ENCODE assay signal across 8 cellular contexts in the genomic region with DNA sequence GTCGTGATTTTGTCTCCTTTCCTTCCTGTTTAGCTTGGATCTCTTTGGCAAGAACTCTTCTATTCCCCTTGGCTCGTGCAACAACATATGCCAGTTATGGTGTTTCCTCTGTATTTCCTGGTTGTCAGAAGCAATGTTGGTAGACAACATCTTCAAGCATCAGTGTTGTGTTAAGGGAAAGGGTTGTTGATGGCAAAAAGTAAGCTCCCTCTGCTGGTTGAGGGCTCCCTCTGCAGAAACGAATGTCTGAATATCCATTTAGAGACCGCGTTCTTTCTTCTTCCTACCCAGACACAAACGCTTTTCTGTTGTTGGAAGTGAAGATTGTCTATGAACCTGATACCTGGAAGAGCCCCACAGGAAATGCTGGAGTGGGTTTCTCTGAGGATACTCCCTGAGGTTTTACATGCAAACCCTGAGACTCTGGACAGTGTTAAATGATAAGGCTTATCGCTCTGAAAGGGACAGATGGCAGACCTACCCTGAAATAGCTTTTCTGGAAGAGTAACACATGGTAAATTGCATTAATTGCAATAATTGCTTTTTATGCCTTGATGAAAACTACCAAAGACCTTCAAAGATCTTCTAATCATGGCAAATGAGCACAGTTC. TPM values are rescaled to one million over a fixed set of nuclear protein-coding genes. Genes with fewer than 3 reads are reported as not detected.
A peak's percentile ranks its signal among the peaks of the same experiment; 100 is the strongest.
DNase-seq lines count a peak whose midpoint lies in the region; ATAC-seq and TF ChIP-seq lines count a peak whose summit lies in the region.

No MANE protein-coding gene starts in this region.

- no peak for TF ChIP-seq RAD21 in neural cell (conservative IDR thresholded peaks at IDR 0.05)

- H3K9me3 Mint-ChIP-seq in natural killer cell (no peaks in the 10 kb centered on the region), endodermal cell (no peaks in the 10 kb centered on the region)
- no peaks in the 10 kb centered on the region for H3K9me3 Mint-ChIP-seq in natural killer cell treated with Interleukin-12 subunit alpha and Interleukin-12 subunit beta and Interleukin-15 and Interleukin-18, amount 100 ng/mL, for 72 hours

- no peak for TF ChIP-seq EP300 in neural cell (conservative IDR thresholded peaks at IDR 0.05; ENCODE audit: poor library complexity, severe bottlenecking)

- H3F3A ChIP-seq in OCI-LY1 (ENCODE audit: insufficient read depth, low read length) (no peaks in the 10 kb centered on the region), neural cell (ENCODE audit: insufficient read depth, low read length, poor library complexity, severe bottlenecking) (no peaks in the 10 kb centered on the region)

- H3K4me3 Mint-ChIP-seq in natural killer cell (no peak overlapping the region), endodermal cell (no peak overlapping the region)
- no peak overlapping the region for H3K4me3 Mint-ChIP-seq in natural killer cell treated with Interleukin-12 subunit alpha and Interleukin-12 subunit beta and Interleukin-15 and Interleukin-18, amount 100 ng/mL, for 72 hours

- H3K36me3 Mint-ChIP-seq in natural killer cell: no peaks in the 10 kb centered on the region
- H3K36me3 Mint-ChIP-seq in natural killer cell treated with Interleukin-12 subunit alpha and Interleukin-12 subunit beta and Interleukin-15 and Interleukin-18, amount 100 ng/mL, for 72 hours: no peaks in the 10 kb centered on the region
- no peaks in the 10 kb centered on the region for H3K36me3 Mint-ChIP-seq in endodermal cell (ENCODE audit: low read depth)

- no peaks in the 10 kb centered on the region; the same call in 1 of the 2 replicates for H3K27me3 ChIP-seq in OCI-LY1 (ENCODE audit: insufficient read depth, low read length)
- peaks cover 3% of the 10 kb centered on the region for H3K27me3 ChIP-seq in endodermal cell (ENCODE audit: control insufficient read depth, insufficient read depth, low read length, poor library complexity, severe bottlenecking)
- H3K27me3 ChIP-seq in neural cell (ENCODE audit: insufficient read depth, low read depth, low read length): no peaks in the 10 kb centered on the region

- H3K4me1 Mint-ChIP-seq in natural killer cell: peaks cover 0 to 6% of the 10 kb centered on the region in 2 donors
- H3K4me1 Mint-ChIP-seq in natural killer cell treated with Interleukin-12 subunit alpha and Interleukin-12 subunit beta and Interleukin-15 and Interleukin-18, amount 100 ng/mL, for 72 hours (ENCODE audit: low read depth in 2 of 2): peaks cover 6 to 8% of the 10 kb centered on the region in 2 donors
- H3K4me1 Mint-ChIP-seq in endodermal cell: no peaks in the 10 kb centered on the region

- DNase-seq in natural killer cell (no peak), endodermal cell (peak; percentile 57), NCI-H1092 treated with DMSO at 0.1 percent for 48 hours (lab: John Stamatoyannopoulos, UW) (no peak)
- no peak for DNase-seq in natural killer cell treated with Interleukin-12 subunit alpha and Interleukin-12 subunit beta and Interleukin-15 and Interleukin-18, amount 100 ng/mL, for 72 hours (ENCODE audit: low spot score)

- peak in 1 of 3 donors; percentile 54 for ATAC-seq in natural killer cell
- ATAC-seq in natural killer cell treated with Interleukin-12 subunit alpha and Interleukin-12 subunit beta and Interleukin-15 and Interleukin-18, amount 100 ng/mL, for 72 hours: no peak
- peak; percentile 77 for ATAC-seq in HG02870 (IDR thresholded peaks at IDR 0.05; ENCODE audit: unreplicated experiment)
- no peak for ATAC-seq in HG03521 (IDR thresholded peaks at IDR 0.05; ENCODE audit: unreplicated experiment)

- no peaks in the 10 kb centered on the region for H3K9me2 ChIP-seq in OCI-LY1 (ENCODE audit: low read depth, low read length)
- H3K9me2 ChIP-seq in neural cell (ENCODE audit: insufficient read depth, low read length): no peaks in the 10 kb centered on the region

- H3K36me3 ChIP-seq in OCI-LY1 (ENCODE audit: insufficient read depth, low read length) (no peaks in the 10 kb centered on the region), endodermal cell (ENCODE audit: control insufficient read depth, insufficient read depth, low read length) (no peaks in the 10 kb centered on the region), neural cell (ENCODE audit: insufficient read depth, low read length) (no peaks in the 10 kb centered on the region)

- H3K4me1 ChIP-seq in OCI-LY1 (ENCODE audit: insufficient read depth, low read length, severe bottlenecking): no peaks in the 10 kb centered on the region
- H3K4me1 ChIP-seq in endodermal cell (ENCODE audit: control insufficient read depth, insufficient read depth, low read length): no peaks in the 10 kb centered on the region

- H2AFZ ChIP-seq in OCI-LY1 (ENCODE audit: low read length) (no peak overlapping the region), neural cell (ENCODE audit: low read depth, low read length) (no peak overlapping the region)

- WGBS in endodermal cell (ENCODE audit: insufficient coverage in 1 of 2, insufficient read length in 1 of 2), 2 experiments: 54 to 92% methylated on average over 2 to 7 of the region's 7 CpGs

- H3K27me3 Mint-ChIP-seq in natural killer cell (ENCODE audit: low read depth in 2 of 2) (peaks cover 12 to 49% of the 10 kb centered on the region in 2 donors), endodermal cell (ENCODE audit: insufficient read depth) (peaks cover 18% of the 10 kb centered on the region)
- peaks cover 22 to 23% of the 10 kb centered on the region in 2 donors for H3K27me3 Mint-ChIP-seq in natural killer cell treated with Interleukin-12 subunit alpha and Interleukin-12 subunit beta and Interleukin-15 and Interleukin-18, amount 100 ng/mL, for 72 hours

- H3K4me3 ChIP-seq in OCI-LY1 (ENCODE audit: low read depth, low read length, poor library complexity, severe bottlenecking) (no peak overlapping the region), endodermal cell (ENCODE audit: low read length) (no peak overlapping the region), neural cell (ENCODE audit: low read length) (no peak overlapping the region)

- intact Hi-C loops in natural killer cell (cut with micrococcal nuclease): loop anchor here (1.0 kb wide), 1 partner anchor 643 kb away; no protein-coding TSS in a partner anchor

- no peaks in the 10 kb centered on the region for H3K79me2 ChIP-seq in OCI-LY1 (ENCODE audit: insufficient read depth, low read length)
- H3K79me2 ChIP-seq in neural cell (replicated peaks; ENCODE audit: insufficient read depth, low read length): no peaks in the 10 kb centered on the region

- H3K4me2 ChIP-seq in OCI-LY1 (ENCODE audit: low read length) (no peak overlapping the region), neural cell (ENCODE audit: low read length) (no peak overlapping the region)

- no peaks in the 10 kb centered on the region for H3K9me3 ChIP-seq in OCI-LY1 (ENCODE audit: low read length)
- H3K9me3 ChIP-seq in endodermal cell (ENCODE audit: control insufficient read depth, low read length): no peaks in the 10 kb centered on the region
- no peaks in the 10 kb centered on the region for H3K9me3 ChIP-seq in neural cell (ENCODE audit: low read length)

- H3K27ac ChIP-seq in OCI-LY1 (ENCODE audit: low read depth, low read length, poor library complexity, severe bottlenecking): no peak overlapping the region
- no peak overlapping the region for H3K27ac ChIP-seq in endodermal cell (ENCODE audit: low read depth, low read length)
- H3K27ac ChIP-seq in neural cell (ENCODE audit: low read length): no peak overlapping the region

- TF ChIP-seq CTCF in natural killer cell (IDR thresholded peaks at IDR 0.05) (peak; percentile 22), OCI-LY1 (IDR thresholded peaks at IDR 0.05; ENCODE audit: low read length) (peak; percentile 72), endodermal cell (conservative IDR thresholded peaks at IDR 0.05) (peak; percentile 86), neural cell (IDR thresholded peaks at IDR 0.05; ENCODE audit: poor library complexity, severe bottlenecking) (peak; percentile 60)

- no peaks in the 10 kb centered on the region for H4K20me1 ChIP-seq in OCI-LY1 (ENCODE audit: insufficient read depth, low read length)
- no peaks in the 10 kb centered on the region for H4K20me1 ChIP-seq in neural cell (ENCODE audit: insufficient read depth)

- H3K9ac ChIP-seq in OCI-LY1 (ENCODE audit: low read length): no peak overlapping the region
- no peak overlapping the region for H3K9ac ChIP-seq in endodermal cell (ENCODE audit: extremely low read depth, low read length, poor library complexity, severe bottlenecking)
- H3K9ac ChIP-seq in neural cell (ENCODE audit: low read length): no peak overlapping the region

- H3K27ac Mint-ChIP-seq in natural killer cell (no peak overlapping the region), endodermal cell (no peak overlapping the region)
- H3K27ac Mint-ChIP-seq in natural killer cell treated with Interleukin-12 subunit alpha and Interleukin-12 subunit beta and Interleukin-15 and Interleukin-18, amount 100 ng/mL, for 72 hours: no peak overlapping the region

TF ChIP-seq in neural cell, 6 proteins besides CTCF, POLR2A, EP300 and RAD21 (continues in another document):
- TF ChIP-seq EZH2 (IDR thresholded peaks at IDR 0.05; ENCODE audit: borderline replicate concordance, insufficient read depth, low read length, poor library complexity, severe bottlenecking) (no peak), TAF1 (IDR thresholded peaks at IDR 0.05; ENCODE audit: low read depth) (no peak), POLR2AphosphoS5 (IDR thresholded peaks at IDR 0.05) (no peak), MXI1 (conservative IDR thresholded peaks at IDR 0.05; ENCODE audit: poor library complexity, severe bottlenecking) (no peak), SMC3 (conservative IDR thresholded peaks at IDR 0.05; ENCODE audit: poor library complexity) (peak; percentile 65)

RNA-seq across cellular contexts. Expression of a gene that starts 23.6 kb away (rescaled TPM):
- under 1 TPM in 1 of 3 donors, not detected in 2; 0.29 TPM for total RNA-seq in natural killer cell
- under 1 TPM in 1 of 2 donors, not detected in 1; 0.38 TPM for total RNA-seq in natural killer cell treated with Interleukin-12 subunit alpha and Interleukin-12 subunit beta and Interleukin-15 and Interleukin-18, amount 100 ng/mL, for 72 hours
- under 1 TPM in 1 of 2 donors, not detected in 1; 0.20 TPM for total RNA-seq in endodermal cell
- polyA plus RNA-seq in endodermal cell (2013, experiment 1 of 2): 0.43 TPM
- polyA plus RNA-seq in endodermal cell (2013, experiment 2 of 2): 0.41 TPM
- 0.57 and 0.68 TPM in 2 replicates for polyA plus RNA-seq in neural cell
- 1.0 and 1.2 TPM in 2 replicates for polyA minus RNA-seq in neural cell

Comparison
In these comparisons a context has a peak if more than half of its experiments do, and no peak if none do; other contexts are left out.
1. CTCF ChIP-seq: peak in every context shown above with its lines; median percentile 86 in endodermal cell; 72 in OCI-LY1; 60 in neural cell; 22 in natural killer cell.